8 cellular contexts compared by ENCODE assay signal in genomic region chr2:19863303-19864041, GRCh38. TPM values are rescaled to one million over a fixed set of nuclear protein-coding genes. Genes with fewer than 3 reads are reported as not detected.
DNase-seq lines count a peak whose midpoint lies in the region; ATAC-seq and TF ChIP-seq lines count a peak whose summit lies in the region.

No MANE protein-coding gene starts in this region.

- H3K27ac ChIP-seq in neural cell (ENCODE audit: low read length) (no peak overlapping the region), stomach (no peak overlapping the region)

- H3K27ac Mint-ChIP-seq in activated T-helper 17 cell treated with anti-CD3 and anti-CD28 coated beads, Interleukin-2, amount 50 U/mL, for 72 hours: no peak overlapping the region

- intact Hi-C loops in stomach (cut with DNase I; ENCODE audit: low total_unique reads): loop anchor here (5.0 to 10.0 kb wide), 2 partner anchors 509 to 1111 kb away; partner anchors contain the start of gene OSR1

- H2AFZ ChIP-seq in neural cell (ENCODE audit: low read depth, low read length): no peak overlapping the region

- peak; percentile 70 for DNase-seq in BE2C
- peak; percentile 37 for DNase-seq in fibroblast of the conjunctiva (ENCODE audit: low read depth)
- peak; percentile 74 for DNase-seq in stomach

- H3K4me1 Mint-ChIP-seq in activated T-helper 17 cell treated with anti-CD3 and anti-CD28 coated beads, Interleukin-2, amount 50 U/mL, for 72 hours: no peaks in the 10 kb centered on the region

- no peaks in the 10 kb centered on the region for H4K20me1 ChIP-seq in neural cell (ENCODE audit: insufficient read depth)

- WGBS in stomach, 5 donors: 11 to 25% (median 14%) methylated on average over 9 to 33 of the region's 33 CpGs

- no peak overlapping the region for H3K4me2 ChIP-seq in neural cell (ENCODE audit: low read length)

- TF ChIP-seq EP300 in neural cell (conservative IDR thresholded peaks at IDR 0.05; ENCODE audit: poor library complexity, severe bottlenecking) (no peak), stomach (IDR thresholded peaks at IDR 0.05) (no peak)

- no peak overlapping the region for H3K9ac ChIP-seq in neural cell (ENCODE audit: low read length)

- H3K27me3 ChIP-seq in BE2C (peaks cover 12% of the 10 kb centered on the region), neural cell (ENCODE audit: insufficient read depth, low read depth, low read length) (peaks cover under 1% of the 10 kb centered on the region), stomach (peaks cover 0 to under 1% (median 0%) of the 10 kb centered on the region in 3 donors)

- ATAC-seq in GM19023 (IDR thresholded peaks at IDR 0.05; ENCODE audit: unreplicated experiment) (peak; percentile 66), HG03139 (IDR thresholded peaks at IDR 0.05; ENCODE audit: unreplicated experiment) (peak; percentile 69)
- ATAC-seq in activated T-helper 17 cell treated with anti-CD3 and anti-CD28 coated beads, Interleukin-2, amount 50 U/mL, for 72 hours (replicated peaks): peak; percentile 89

- TF ChIP-seq CTCF in BE2C (IDR thresholded peaks at IDR 0.05; ENCODE audit: low read depth, low read length) (peak; percentile 86), neural cell (IDR thresholded peaks at IDR 0.05; ENCODE audit: poor library complexity, severe bottlenecking) (peak; percentile 98), stomach (IDR thresholded peaks at IDR 0.05) (peak in 5 of 7 experiments; percentile 86 to 98 (median 94))

- H3K4me3 Mint-ChIP-seq in activated T-helper 17 cell treated with anti-CD3 and anti-CD28 coated beads, Interleukin-2, amount 50 U/mL, for 72 hours: no peak overlapping the region

- H3K27me3 Mint-ChIP-seq in activated T-helper 17 cell treated with anti-CD3 and anti-CD28 coated beads, Interleukin-2, amount 50 U/mL, for 72 hours: no peaks in the 10 kb centered on the region

- H3K36me3 ChIP-seq in BE2C (no peaks in the 10 kb centered on the region), neural cell (ENCODE audit: insufficient read depth, low read length) (no peaks in the 10 kb centered on the region), stomach (no peaks in the 10 kb centered on the region)

- H3F3A ChIP-seq in neural cell (ENCODE audit: insufficient read depth, low read length, poor library complexity, severe bottlenecking): no peaks in the 10 kb centered on the region

- H3K4me3 ChIP-seq in BE2C (ENCODE audit: low read depth, low read length) (peak overlapping the region; percentile 38), neural cell (ENCODE audit: low read length) (no peak overlapping the region), stomach (peak overlapping the region in 3 of 4 donors; percentile 5 to 25 (median 17))

- H3K36me3 Mint-ChIP-seq in activated T-helper 17 cell treated with anti-CD3 and anti-CD28 coated beads, Interleukin-2, amount 50 U/mL, for 72 hours (ENCODE audit: low read depth): no peaks in the 10 kb centered on the region

- H3K9me2 ChIP-seq in neural cell (ENCODE audit: insufficient read depth, low read length): no peaks in the 10 kb centered on the region

- TF ChIP-seq POLR2A in stomach (IDR thresholded peaks at IDR 0.05): no peak

- H3K9me3 ChIP-seq in BE2C: no peaks in the 10 kb centered on the region
- H3K9me3 ChIP-seq in neural cell (ENCODE audit: low read length): no peaks in the 10 kb centered on the region
- no peaks in the 10 kb centered on the region for H3K9me3 ChIP-seq in stomach

- H3K79me2 ChIP-seq in neural cell (replicated peaks; ENCODE audit: insufficient read depth, low read length): no peaks in the 10 kb centered on the region

- H3K4me1 ChIP-seq in BE2C (no peaks in the 10 kb centered on the region), stomach (peaks cover 0 to 17% (median 11%) of the 10 kb centered on the region in 4 donors)

- peak; percentile 99 for TF ChIP-seq RAD21 in neural cell (conservative IDR thresholded peaks at IDR 0.05)

- no peaks in the 10 kb centered on the region for H3K9me3 Mint-ChIP-seq in activated T-helper 17 cell treated with anti-CD3 and anti-CD28 coated beads, Interleukin-2, amount 50 U/mL, for 72 hours

TF ChIP-seq in PFSK-1, 5 proteins besides CTCF, POLR2A, EP300 and RAD21:
- TF ChIP-seq FOXP2 (optimal IDR thresholded peaks at IDR 0.05; ENCODE audit: borderline replicate concordance, extremely low read depth, extremely low read length, insufficient read depth) (peak; percentile 78), POLR2AphosphoS5 (IDR thresholded peaks at IDR 0.05; ENCODE audit: low read depth, low read length) (no peak)
- TF ChIP-seq, protein P1, sequence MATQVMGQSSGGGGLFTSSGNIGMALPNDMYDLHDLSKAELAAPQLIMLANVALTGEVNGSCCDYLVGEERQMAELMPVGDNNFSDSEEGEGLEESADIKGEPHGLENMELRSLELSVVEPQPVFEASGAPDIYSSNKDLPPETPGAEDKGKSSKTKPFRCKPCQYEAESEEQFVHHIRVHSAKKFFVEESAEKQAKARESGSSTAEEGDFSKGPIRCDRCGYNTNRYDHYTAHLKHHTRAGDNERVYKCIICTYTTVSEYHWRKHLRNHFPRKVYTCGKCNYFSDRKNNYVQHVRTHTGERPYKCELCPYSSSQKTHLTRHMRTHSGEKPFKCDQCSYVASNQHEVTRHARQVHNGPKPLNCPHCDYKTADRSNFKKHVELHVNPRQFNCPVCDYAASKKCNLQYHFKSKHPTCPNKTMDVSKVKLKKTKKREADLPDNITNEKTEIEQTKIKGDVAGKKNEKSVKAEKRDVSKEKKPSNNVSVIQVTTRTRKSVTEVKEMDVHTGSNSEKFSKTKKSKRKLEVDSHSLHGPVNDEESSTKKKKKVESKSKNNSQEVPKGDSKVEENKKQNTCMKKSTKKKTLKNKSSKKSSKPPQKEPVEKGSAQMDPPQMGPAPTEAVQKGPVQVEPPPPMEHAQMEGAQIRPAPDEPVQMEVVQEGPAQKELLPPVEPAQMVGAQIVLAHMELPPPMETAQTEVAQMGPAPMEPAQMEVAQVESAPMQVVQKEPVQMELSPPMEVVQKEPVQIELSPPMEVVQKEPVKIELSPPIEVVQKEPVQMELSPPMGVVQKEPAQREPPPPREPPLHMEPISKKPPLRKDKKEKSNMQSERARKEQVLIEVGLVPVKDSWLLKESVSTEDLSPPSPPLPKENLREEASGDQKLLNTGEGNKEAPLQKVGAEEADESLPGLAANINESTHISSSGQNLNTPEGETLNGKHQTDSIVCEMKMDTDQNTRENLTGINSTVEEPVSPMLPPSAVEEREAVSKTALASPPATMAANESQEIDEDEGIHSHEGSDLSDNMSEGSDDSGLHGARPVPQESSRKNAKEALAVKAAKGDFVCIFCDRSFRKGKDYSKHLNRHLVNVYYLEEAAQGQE (IDR thresholded peaks at IDR 0.05; ENCODE audit: insufficient read depth in 1 of 2, low read depth in 2 of 2, low read length in 2 of 2): no peak

TF ChIP-seq in neural cell, 6 proteins besides CTCF, POLR2A, EP300 and RAD21:
- TF ChIP-seq MXI1 (conservative IDR thresholded peaks at IDR 0.05; ENCODE audit: poor library complexity, severe bottlenecking) (no peak), EZH2 (IDR thresholded peaks at IDR 0.05; ENCODE audit: borderline replicate concordance, insufficient read depth, low read length, poor library complexity, severe bottlenecking) (no peak), SMC3 (conservative IDR thresholded peaks at IDR 0.05; ENCODE audit: poor library complexity) (peak; percentile 99), POLR2AphosphoS5 (IDR thresholded peaks at IDR 0.05) (no peak), TAF1 (IDR thresholded peaks at IDR 0.05; ENCODE audit: low read depth) (no peak)
- TF ChIP-seq, protein P1 (IDR thresholded peaks at IDR 0.05; ENCODE audit: borderline replicate concordance): no peak

RNA-seq across cellular contexts. Expression of gene TTC32, which starts 38.3 kb away (rescaled TPM):
- polyA plus RNA-seq in BE2C (2012; ENCODE audit: insufficient read depth, insufficient read length, low read depth): 13.6 TPM
- 3.9 TPM for polyA plus RNA-seq in PFSK-1 (2012; ENCODE audit: insufficient read length, low read depth)
- total RNA-seq in activated T-helper 17 cell treated with anti-CD3 and anti-CD28 coated beads, Interleukin-2, amount 50 U/mL, for 72 hours: 10 to 100 TPM; 19.5 to 62.7 TPM
- polyA plus RNA-seq in neural cell: 79.4 and 106 TPM in 2 replicates
- polyA minus RNA-seq in neural cell: 29.8 and 32.1 TPM in 2 replicates
- 10 to 100 TPM in 3 of 5 donors, 1 to 10 TPM in 1, not detected in 1; 5.5 to 35.4 (median 18.9) TPM for total RNA-seq in stomach
- 10 to 100 TPM in 2 of 3 donors, 1 to 10 TPM in 1; 4.1 to 23.8 (median 19.1) TPM for polyA plus RNA-seq in stomach
